11 cellular contexts compared by ENCODE assay signal in the genomic region with DNA sequence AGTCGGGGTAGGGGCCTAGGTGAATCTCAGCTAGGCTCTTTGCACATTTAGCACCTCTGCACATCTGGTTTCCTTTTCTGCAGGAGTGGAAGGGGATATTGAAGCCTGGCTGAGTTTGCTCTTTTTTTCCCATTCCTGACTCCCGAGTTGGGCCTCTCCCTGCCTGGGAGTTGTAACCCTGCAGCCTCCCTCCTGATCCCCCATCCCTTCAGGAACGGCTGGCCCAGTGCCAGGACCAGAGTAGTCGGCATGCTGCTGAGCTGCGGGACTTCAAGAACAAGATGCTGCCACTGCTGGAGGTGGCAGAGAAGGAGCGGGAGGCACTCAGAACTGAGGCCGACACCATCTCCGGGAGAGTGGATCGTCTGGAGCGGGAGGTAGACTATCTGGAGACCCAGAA.
DNase-seq lines count a peak whose midpoint lies in the region; TF ChIP-seq lines count a peak whose summit lies in the region.
"Had no signal": no experiment of that assay in that cellular context is flagged by ENCODE, and none has a peak within 500 bp of the region (broad histone marks: within the 10 kb centered on the region; RNA-seq: fewer than 3 reads in every experiment).

No MANE protein-coding gene starts in this region.

- H3K27me3 ChIP-seq in HUES6 (ENCODE audit: control insufficient read depth, insufficient read depth, low read length) (no peaks in the 10 kb centered on the region), subcutaneous abdominal adipose tissue (ENCODE audit: control insufficient read depth in 5 of 5, insufficient read depth in 4 of 5, low read length in 5 of 5) (no peaks in the 10 kb centered on the region)

- no peak for TF ChIP-seq CTCF in cardiac fibroblast (IDR thresholded peaks at IDR 0.05; ENCODE audit: low read depth, low read length)

- H3K9me3 ChIP-seq in HUES6 (ENCODE audit: control insufficient read depth, insufficient read depth, low read depth, low read length) (peaks cover 6% of the 10 kb centered on the region), subcutaneous abdominal adipose tissue (ENCODE audit: control insufficient read depth in 5 of 5, low read length in 5 of 5) (no peaks in the 10 kb centered on the region)

- H3K4me3 ChIP-seq in HUES6 (ENCODE audit: low read depth, low read length) = peak overlapping the region; percentile 53
- H3K4me3 ChIP-seq in cardiac fibroblast (replicated peaks in 1 of 2; ENCODE audit: low read depth in 2 of 2, low read length in 2 of 2) = peak overlapping the region; percentile 39 to 47
- peak overlapping the region; percentile 52 to 73 (median 56) for H3K4me3 ChIP-seq in subcutaneous abdominal adipose tissue (ENCODE audit: low read depth in 1 of 5, low read length in 5 of 5)

- DNase-seq in cardiac fibroblast (ENCODE audit: low read depth in 2 of 2) (peak; percentile 25 to 76), left kidney (ENCODE audit: low read depth, low spot score) (peak; percentile 70), globus pallidus (ENCODE audit: low spot score) (no peak), epidermal melanocyte (ENCODE audit: insufficient read length, low spot score) (no peak), C1 segment of cervical spinal cord (lab: John Stamatoyannopoulos, UW) (no peak)
- DNase-seq: cerebellar nuclear complex, NCI-H1436 had no signal

- H3K27ac ChIP-seq in HUES6 (ENCODE audit: low read depth, low read length) (peak overlapping the region; percentile 78; the same call in 1 of the 2 replicates), subcutaneous abdominal adipose tissue (ENCODE audit: low read depth, low read length) (no peak overlapping the region)
- H3K27ac ChIP-seq: parathyroid adenoma, VCaP had no signal

- H3K36me3 ChIP-seq in HUES6 (ENCODE audit: control insufficient read depth, insufficient read depth, low read length) (peaks cover 34% of the 10 kb centered on the region), subcutaneous abdominal adipose tissue (ENCODE audit: control insufficient read depth in 5 of 5, insufficient read depth in 5 of 5, low read length in 5 of 5) (no peaks in the 10 kb centered on the region)

- H3K4me1 ChIP-seq in HUES6 (ENCODE audit: control insufficient read depth, insufficient read depth, low read length) (peaks cover 79% of the 10 kb centered on the region), subcutaneous abdominal adipose tissue (ENCODE audit: control insufficient read depth in 5 of 5, insufficient read depth in 5 of 5, low read length in 5 of 5) (peaks cover 28 to 83% (median 81%) of the 10 kb centered on the region in 5 donors)
- H3K4me1 ChIP-seq: parathyroid adenoma had no signal

- peak overlapping the region; percentile 86 for H3K9ac ChIP-seq in HUES6 (ENCODE audit: low read length)
- peak overlapping the region in 2 of 5 donors; percentile 2 to 21 for H3K9ac ChIP-seq in subcutaneous abdominal adipose tissue (ENCODE audit: low read length in 5 of 5)
- H3K9ac ChIP-seq: parathyroid adenoma had no signal

Comparison
In these comparisons a context has a peak if more than half of its experiments do, and no peak if none do; other contexts are left out.
1. DNase-seq: peak in cardiac fibroblast (2 of 2) and left kidney (single experiment); none in globus pallidus (single experiment), epidermal melanocyte (single experiment) and C1 segment of cervical spinal cord (0 of 14).
2. Peak in every context shown above with its lines, with median percentiles within 50 percentile points of each other: H3K4me3 ChIP-seq.